8 cellular contexts compared by ENCODE assay signal in the genomic region with DNA sequence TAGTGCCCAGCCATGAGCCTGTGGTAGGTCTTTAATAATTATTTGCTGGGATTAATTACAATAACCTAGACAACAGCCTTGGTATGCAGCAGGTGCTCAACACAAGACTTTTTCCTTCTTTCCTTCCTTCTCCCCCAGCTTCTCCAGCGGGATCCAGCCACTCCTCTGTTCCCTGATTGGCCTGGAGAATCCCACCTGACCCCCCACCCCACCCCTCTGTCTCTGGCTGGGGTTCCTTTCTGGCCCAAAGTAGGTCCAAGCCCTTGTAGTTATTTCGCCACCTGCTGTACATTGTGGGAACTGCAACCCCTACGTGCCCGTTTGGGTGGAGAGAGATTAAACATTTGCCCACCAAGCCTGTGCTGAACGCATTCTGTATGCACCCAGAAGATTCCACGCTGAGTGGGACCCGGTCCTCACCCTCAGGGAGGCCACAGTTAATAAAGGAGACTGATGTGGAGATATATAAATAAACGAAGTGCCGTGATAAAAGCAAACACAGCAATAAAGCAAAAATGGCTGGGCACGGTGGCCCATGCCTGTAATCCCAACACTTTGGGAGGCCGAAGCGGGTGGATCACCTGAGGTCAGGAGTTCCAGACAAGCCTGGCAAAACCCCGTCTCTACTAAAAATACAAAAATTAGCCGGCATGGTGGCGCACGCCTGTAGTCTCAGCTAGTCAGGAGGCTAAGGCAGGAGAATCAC. TPM values are rescaled to one million over a fixed set of nuclear protein-coding genes. Genes with fewer than 3 reads are reported as not detected.
DNase-seq lines count a peak whose midpoint lies in the region; ATAC-seq, FAIRE-seq and TF ChIP-seq lines count a peak whose summit lies in the region.

No MANE protein-coding gene starts in this region.

- no peaks in the 10 kb centered on the region for H3K36me3 Mint-ChIP-seq in stimulated activated effector memory CD8-positive, alpha-beta T cell treated with anti-CD3 and anti-CD28 coated beads, Interleukin-12 subunit alpha, Interleukin-12 subunit beta, amount 100 ng/mL, for 72 hours

- H3K27me3 ChIP-seq in dorsolateral prefrontal cortex = no peaks in the 10 kb centered on the region

- H3K27ac Mint-ChIP-seq in stimulated activated effector memory CD8-positive, alpha-beta T cell treated with anti-CD3 and anti-CD28 coated beads, Interleukin-12 subunit alpha, Interleukin-12 subunit beta, amount 100 ng/mL, for 72 hours = no peak overlapping the region

- H3K27ac ChIP-seq in dorsolateral prefrontal cortex = no peak overlapping the region

- H3K4me3 ChIP-seq in dorsolateral prefrontal cortex = no peak overlapping the region
- no peak overlapping the region for H3K4me3 ChIP-seq in mucosa of descending colon

- no peaks in the 10 kb centered on the region for H3K9me3 ChIP-seq in mucosa of descending colon

- FAIRE-seq in GM19239 (lab: Jason Lieb, UNC) = peak; percentile 80

- H3K4me1 ChIP-seq in mucosa of descending colon (ENCODE audit: low read depth) = peaks cover 7% of the 10 kb centered on the region

- H3K36me3 ChIP-seq in mucosa of descending colon (ENCODE audit: low read depth) = no peaks in the 10 kb centered on the region

- H3K4me3 Mint-ChIP-seq in stimulated activated effector memory CD8-positive, alpha-beta T cell treated with anti-CD3 and anti-CD28 coated beads, Interleukin-12 subunit alpha, Interleukin-12 subunit beta, amount 100 ng/mL, for 72 hours = no peak overlapping the region

- TF ChIP-seq CTCF in dorsolateral prefrontal cortex (IDR thresholded peaks at IDR 0.05 in 54 of 56, conservative IDR thresholded peaks at IDR 0.05 in 2 of 56; ENCODE audit: low read depth in 1 of 56, partially characterized antibody in 56 of 56) (peak; percentile 60 to 90 (median 78)), mucosa of descending colon (IDR thresholded peaks at IDR 0.05) (peak; percentile 82)

- H3K4me1 Mint-ChIP-seq in stimulated activated effector memory CD8-positive, alpha-beta T cell treated with anti-CD3 and anti-CD28 coated beads, Interleukin-12 subunit alpha, Interleukin-12 subunit beta, amount 100 ng/mL, for 72 hours = peaks cover 20% of the 10 kb centered on the region

- no peaks in the 10 kb centered on the region for H3K9me3 Mint-ChIP-seq in stimulated activated effector memory CD8-positive, alpha-beta T cell treated with anti-CD3 and anti-CD28 coated beads, Interleukin-12 subunit alpha, Interleukin-12 subunit beta, amount 100 ng/mL, for 72 hours

- ATAC-seq in mucosa of descending colon (peak; percentile 79), HG02642 (IDR thresholded peaks at IDR 0.05; ENCODE audit: poor library complexity, unreplicated experiment) (no peak)
- ATAC-seq in stimulated activated effector memory CD8-positive, alpha-beta T cell treated with anti-CD3 and anti-CD28 coated beads, Interleukin-12 subunit alpha, Interleukin-12 subunit beta, amount 100 ng/mL, for 72 hours = peak; percentile 74

- intact Hi-C loops in dorsolateral prefrontal cortex (cut with DNase I) = no loop called here
- intact Hi-C loops in mucosa of descending colon (cut with DNase I, micrococcal nuclease) = no loop called here

- in situ Hi-C loops in ACHN (cut with HindIII; ENCODE audit: low pct_ligation_motif_present, low pct_unique_long_range_greater_than_20kb, low sequenced_read_pairs) = no loop called here

- DNase-seq in ACHN = peak; percentile 78
- peak; percentile 74 for DNase-seq in GM19239 (ENCODE audit: insufficient read length, low spot score)
- DNase-seq in NCI-H526 treated with DMSO at 0.1 percent for 48 hours (lab: John Stamatoyannopoulos, UW) = peak; percentile 70
- peak; percentile 67 to 73 for DNase-seq in activated CD4-positive, alpha-beta T cell treated with anti-CD3 and anti-CD28 coated beads, Interleukin-2, amount 50 U/mL, for 24 hours (ENCODE audit: low read depth in 1 of 2, low spot score in 1 of 2)
- DNase-seq in dorsolateral prefrontal cortex = peak in 5 of 10 donors; percentile 28 to 78 (median 55)
- DNase-seq in mucosa of descending colon = peak in 2 of 3 donors; percentile 63 to 88
- DNase-seq in stimulated activated effector memory CD8-positive, alpha-beta T cell treated with anti-CD3 and anti-CD28 coated beads, Interleukin-12 subunit alpha, Interleukin-12 subunit beta, amount 100 ng/mL, for 72 hours (ENCODE audit: low spot score in 2 of 2) = peak; percentile 64 to 90

RNA-seq across cellular contexts. Expression of gene DGKZ, which starts 32.1 kb away (rescaled TPM):
- 100 to 1,000 TPM; 142 to 475 (median 319) TPM for total RNA-seq in dorsolateral prefrontal cortex
- total RNA-seq in mucosa of descending colon = 10 to 100 TPM; 41.2 to 49.6 (median 47.2) TPM

RNA-seq across cellular contexts. Expression of gene CREB3L1, which starts 37.7 kb away (rescaled TPM):
- total RNA-seq in dorsolateral prefrontal cortex (10 to 100 TPM in 4 of 120 experiments, 1 to 10 TPM in 116; 2.0 to 11.9 (median 4.6) TPM), mucosa of descending colon (100 to 1,000 TPM in 2 of 3 donors, 10 to 100 TPM in 1; 52.7 to 140 (median 108) TPM)

Comparison
In these comparisons a context has a peak if more than half of its experiments do, and no peak if none do; other contexts are left out.
1. RNA of gene CREB3L1, which starts 37.7 kb away (total RNA-seq): 52.7 to 140 TPM in mucosa of descending colon; 2.0 to 11.9 TPM in dorsolateral prefrontal cortex; every median in the first group is over 4 times any median in the second.